ENCODE assay signal across 8 cellular contexts in genomic region chr1:156608981-156609380, GRCh38. TPM values are rescaled to one million over a fixed set of nuclear protein-coding genes. Genes with fewer than 3 reads are reported as not detected.
DNase-seq lines count a peak whose midpoint lies in the region; ATAC-seq and TF ChIP-seq lines count a peak whose summit lies in the region.
"Had no signal": no experiment of that assay in that cellular context is flagged by ENCODE, and none has a peak within 500 bp of the region (broad histone marks: within the 10 kb centered on the region; RNA-seq: fewer than 3 reads in every experiment).

No MANE protein-coding gene starts in this region.

- no peaks in the 10 kb centered on the region for H3K9me3 Mint-ChIP-seq in MCF 10A (ENCODE audit: unreplicated experiment)

- POLR2A ChIA-PET in MCF 10A (lab: Yijun Ruan, JAX), result interaction anchor here (1.2 to 1.8 kb wide), 4 partner anchors 17 to 151 kb away, joined by 3 to 10 read pairs (median 6); partner anchors contain the start of genes MEF2D and NAXE

- H3K4me1 ChIP-seq in mucosa of descending colon (ENCODE audit: low read depth), result no peaks in the 10 kb centered on the region

- in situ Hi-C loops in GM13977 (cut with MboI; ENCODE audit: low pct_unique_long_range_greater_than_20kb, low sequenced_read_pairs, unreplicated experiment), result loop anchor here (10.0 kb wide), 1 partner anchor 154 kb away; no protein-coding TSS in a partner anchor

- peak; percentile 68 for TF ChIP-seq CTCF in GM13977 (IDR thresholded peaks at IDR 0.05; ENCODE audit: extremely low read depth, insufficient read depth, missing control alignments)
- TF ChIP-seq CTCF in MCF 10A (IDR thresholded peaks at IDR 0.05; ENCODE audit: unreplicated experiment), result peak; percentile 67
- no peak for TF ChIP-seq CTCF in mucosa of descending colon (IDR thresholded peaks at IDR 0.05)

- H3K4me3 Mint-ChIP-seq in MCF 10A (ENCODE audit: unreplicated experiment), result no peak overlapping the region

- no peak overlapping the region for H3K4me3 ChIP-seq in mucosa of descending colon
- H3K4me3 ChIP-seq: SK-N-MC had no signal

- H3K4me1 Mint-ChIP-seq in MCF 10A (ENCODE audit: insufficient read depth, unreplicated experiment), result no peaks in the 10 kb centered on the region

- H3K9me3 ChIP-seq in mucosa of descending colon, result no peaks in the 10 kb centered on the region

- peaks cover 5% of the 10 kb centered on the region for H3K36me3 Mint-ChIP-seq in MCF 10A (ENCODE audit: insufficient read depth, unreplicated experiment)

- ATAC-seq in mucosa of descending colon (peak; percentile 83), GM21447 (IDR thresholded peaks at IDR 0.05; ENCODE audit: unreplicated experiment) (no peak)

- peaks cover 4% of the 10 kb centered on the region for H3K36me3 ChIP-seq in mucosa of descending colon (ENCODE audit: low read depth)

- intact Hi-C loops in MCF 10A (cut with micrococcal nuclease) (loop anchor here (1.0 to 10.0 kb wide), 4 partner anchors 25 to 224 kb away; partner anchors contain the start of gene MEF2D), mucosa of descending colon (cut with DNase I, micrococcal nuclease) (loop anchor here (10.0 kb wide), 2 partner anchors 124 to 154 kb away; no protein-coding TSS in a partner anchor)

- CTCF ChIA-PET in MCF 10A (lab: Yijun Ruan, JAX), result interaction anchor here (0.5 to 3.2 kb wide), 56 partner anchors 8 to 812 kb away, joined by 3 to 38 read pairs (median 5); partner anchors contain the start of genes MEF2D, NAXE and TTC24

- BruUV-seq in MCF 10A (replicated peaks; lab: Mats Ljungman, UMichigan), result no TSS peak

- peak; percentile 58 for DNase-seq in GM13977 (ENCODE audit: low spot score)
- peak; percentile 55 for DNase-seq in NCI-H1105 (lab: John Stamatoyannopoulos, UW)
- peak; percentile 46 for DNase-seq in T-helper 9 cell
- peak; percentile 71 for DNase-seq in MCF 10A (ENCODE audit: unreplicated experiment)
- peak in 1 of 3 donors; percentile 74 for DNase-seq in mucosa of descending colon
- no peak for DNase-seq in 8988T

- H3K27me3 Mint-ChIP-seq in MCF 10A (ENCODE audit: insufficient read depth, unreplicated experiment), result peaks cover 26% of the 10 kb centered on the region

- no peak overlapping the region for H3K27ac Mint-ChIP-seq in MCF 10A (ENCODE audit: low read depth, unreplicated experiment)

RNA-seq across cellular contexts. Expression of gene GPATCH4, which starts 7.7 kb away (rescaled TPM):
- 67.3 and 107 TPM in 2 replicates for total RNA-seq in MCF 10A (2022)
- total RNA-seq in mucosa of descending colon, result 10 to 100 TPM; 17.4 to 25.9 (median 21.5) TPM

RNA-seq across cellular contexts. Expression of gene HAPLN2, which starts 10.2 kb away (rescaled TPM):
- not detected in 2 replicates for total RNA-seq in MCF 10A (2022)
- total RNA-seq in mucosa of descending colon, result under 1 TPM in 1 of 3 donors, not detected in 2; 0.28 TPM

RNA-seq across cellular contexts. Expression of gene NAXE, which starts 17.4 kb away (rescaled TPM):
- 141 and 155 TPM in 2 replicates for total RNA-seq in MCF 10A (2022)
- 10 to 100 TPM; 70.8 to 94.4 (median 86.5) TPM for total RNA-seq in mucosa of descending colon

RNA-seq across cellular contexts. Expression of gene TTC24, which starts 29.5 kb away (rescaled TPM):
- total RNA-seq in MCF 10A (2022) (not detected in 2 replicates), mucosa of descending colon (under 1 TPM; 0.25 to 0.43 (median 0.34) TPM)

RNA-seq across cellular contexts. Expression of gene BCAN, which starts 32.9 kb away (rescaled TPM):
- total RNA-seq in MCF 10A (2022) (0.37 TPM in 1 of 2 replicates, not detected in the other), mucosa of descending colon (under 1 TPM in 2 of 3 donors, not detected in 1; 0.14 to 0.79 TPM)
